9 cellular contexts compared by ENCODE assay signal in genomic region chr10:131943021-131943814, GRCh38. TPM values are rescaled to one million over a fixed set of nuclear protein-coding genes. Genes with fewer than 3 reads are reported as not detected.
A peak's percentile ranks its signal among the peaks of the same experiment; 100 is the strongest.
DNase-seq lines count a peak whose midpoint lies in the region; ATAC-seq, FAIRE-seq and TF ChIP-seq lines count a peak whose summit lies in the region.
"Had no signal": no experiment of that assay in that cellular context is flagged by ENCODE, and none has a peak within 500 bp of the region (broad histone marks: within the 10 kb centered on the region; RNA-seq: fewer than 3 reads in every experiment).

No MANE protein-coding gene starts in this region.

- POLR2A ChIA-PET in AG04449 (lab: Yijun Ruan, JAX) (interaction anchor here (0.7 to 1.3 kb wide), 3 partner anchors 11 to 42 kb away, joined by 3 read pairs; no protein-coding TSS in a partner anchor), K562 (lab: Yijun Ruan, JAX) (interaction anchor here (0.8 to 1.4 kb wide), 6 partner anchors 10 to 47 kb away, joined by 3 to 7 read pairs (median 3); no protein-coding TSS in a partner anchor)

- H3K27me3 ChIP-seq in GM23248 (replicated peaks; ENCODE audit: insufficient read depth) (no peaks in the 10 kb centered on the region), K562 (ENCODE audit: control insufficient read depth in 2 of 2, insufficient read depth in 2 of 2, low read length in 2 of 2) (no peaks in the 10 kb centered on the region)

- H3K9me3 ChIP-seq in GM23248 (ENCODE audit: low read depth) (no peaks in the 10 kb centered on the region), K562 (replicated peaks; ENCODE audit: control insufficient read depth, insufficient read depth, low read depth, low read length) (no peaks in the 10 kb centered on the region)

- no peak overlapping the region for H3K4me2 ChIP-seq in GM23248 (ENCODE audit: unreplicated experiment)
- no peak overlapping the region for H3K4me2 ChIP-seq in K562 (ENCODE audit: insufficient read depth, low read length)

- TF ChIP-seq CTCF in AG04449 (IDR thresholded peaks at IDR 0.05; ENCODE audit: insufficient read depth, low read length, missing control alignments), result peak; percentile 28
- TF ChIP-seq CTCF in K562 (IDR thresholded peaks at IDR 0.05 in 2 of 3, conservative IDR thresholded peaks at IDR 0.05 in 1 of 3; ENCODE audit: insufficient read depth in 2 of 3, low read depth in 1 of 3, low read length in 3 of 3), result peak; percentile 62 to 74 (median 64)

- H3K79me2 ChIP-seq in GM23248 (ENCODE audit: insufficient read depth), result peaks cover 29% of the 10 kb centered on the region
- 0 out of 3 replicates have a peak, but pooled peaks cover 6% of the 10 kb centered on the region for H3K79me2 ChIP-seq in K562 (ENCODE audit: control insufficient read depth, insufficient read depth, low read length)

- TF ChIP-seq RAD21 in K562 (CRISPR knock-in tag; conservative IDR thresholded peaks at IDR 0.05 in 1 of 2, IDR thresholded peaks at IDR 0.05 in 1 of 2), result peak; percentile 24 to 60; a peak in 3 of 4 replicates

- DNase-seq in AG04449 (ENCODE audit: low read depth, low spot score) (no peak), GM23248 (peak; percentile 56), K562 (ENCODE audit: extremely low read depth in 1 of 4, low spot score in 3 of 4) (peak; percentile 33 to 60 (median 50)), left colon (no peak), NCI-H2081 (lab: John Stamatoyannopoulos, UW) (no peak)

- H3K9me2 ChIP-seq in GM23248 (ENCODE audit: insufficient read depth), result no peaks in the 10 kb centered on the region

- ATAC-seq in K562 (peak; percentile 98), left colon (peak; percentile 72), GM21825 (IDR thresholded peaks at IDR 0.05; ENCODE audit: unreplicated experiment) (no peak), HG02798 (IDR thresholded peaks at IDR 0.05; ENCODE audit: poor library complexity, unreplicated experiment) (no peak), HG03095 (IDR thresholded peaks at IDR 0.05; ENCODE audit: unreplicated experiment) (no peak)

- no peak for TF ChIP-seq POLR2A in K562 (conservative IDR thresholded peaks at IDR 0.05)

- H4K20me1 ChIP-seq in GM23248 (ENCODE audit: insufficient read depth) (no peaks in the 10 kb centered on the region), K562 (replicated peaks; ENCODE audit: control insufficient read depth, insufficient read depth, low read length) (no peaks in the 10 kb centered on the region)

- no TSS peak for BruUV-seq in K562 (replicated peaks; lab: Mats Ljungman, UMichigan)

- H3K9me1 ChIP-seq in K562 (ENCODE audit: control insufficient read depth, insufficient read depth, low read length), result no peaks in the 10 kb centered on the region

- H3K4me1 ChIP-seq in GM23248 (ENCODE audit: insufficient read depth), result peaks cover 20% of the 10 kb centered on the region
- no peaks in the 10 kb centered on the region for H3K4me1 ChIP-seq in K562 (replicated peaks in 1 of 2; ENCODE audit: control insufficient read depth in 2 of 2, insufficient read depth in 2 of 2, low read length in 2 of 2)

- TF ChIP-seq EP300 in K562 (IDR thresholded peaks at IDR 0.05; ENCODE audit: low read length), result no peak

- no peak overlapping the region for H3K9ac ChIP-seq in GM23248
- no peak overlapping the region for H3K9ac ChIP-seq in K562 (ENCODE audit: insufficient read depth in 1 of 2, low read depth in 2 of 2, low read length in 2 of 2)

- intact Hi-C loops in K562 (cut with micrococcal nuclease), result loop anchor here (1.0 kb wide), 1 partner anchor 58 kb away; no protein-coding TSS in a partner anchor
- intact Hi-C loops in left colon (cut with DNase I, micrococcal nuclease), result no loop called here

- in situ Hi-C loops in GM23248 (cut with MboI), result no loop called here
- in situ Hi-C loops in K562 (cut with MboI), result no loop called here

- CTCF ChIA-PET in AG04449 (lab: Yijun Ruan, JAX), result interaction anchor here (0.6 to 1.7 kb wide), 5 partner anchors 10 to 199 kb away, joined by 3 to 5 read pairs (median 4); no protein-coding TSS in a partner anchor
- CTCF ChIA-PET in K562 (lab: Yijun Ruan, JAX; ENCODE audit: low intra/inter-chr PET ratio), result interaction anchor here (0.7 to 0.9 kb wide), 3 partner anchors 22 to 58 kb away, joined by 3 to 5 read pairs (median 3); no protein-coding TSS in a partner anchor

- peaks cover 20% of the 10 kb centered on the region for H3F3A ChIP-seq in GM23248 (ENCODE audit: insufficient read depth)

- H2AFZ ChIP-seq in GM23248, result no peak overlapping the region
- H2AFZ ChIP-seq in K562 (ENCODE audit: low read depth, low read length), result no peak overlapping the region

- H3K36me3 ChIP-seq in GM23248 (ENCODE audit: low read depth) (peaks cover 8% of the 10 kb centered on the region; the same call in 1 of the 2 replicates), K562 (ENCODE audit: control insufficient read depth, insufficient read depth, low read length) (peaks cover 95% of the 10 kb centered on the region; the same call in 2 of the 3 replicates)

- H3K4me3 ChIP-seq in AG04449 (ENCODE audit: low read depth, low read length) (no peak overlapping the region), GM23248 (no peak overlapping the region), K562 (no peak overlapping the region)

- 70 to 71% methylated on average over 11 of the region's 11 CpGs for WGBS in GM23248 (ENCODE audit: low coverage in 1 of 2, low lambda C conversion rate in 2 of 2, missing lambda C conversion rate in 2 of 2), 2 experiments
- 76% methylated on average over 11 of the region's 11 CpGs for WGBS in K562 (ENCODE audit: insufficient coverage, low coverage, missing lambda C conversion rate)

- no peak overlapping the region for H3K27ac ChIP-seq in GM23248
- H3K27ac ChIP-seq in K562 (ENCODE audit: extremely low read depth, low read depth, low read length), result no peak overlapping the region

- FAIRE-seq in K562 (lab: Jason Lieb, UNC), result no peak
- FAIRE-seq: GM18507 had no signal

TF ChIP-seq in K562, 482 proteins besides CTCF, POLR2A, EP300 and RAD21 (continues in another document):
- TF ChIP-seq RBM17 (IDR thresholded peaks at IDR 0.05; ENCODE audit: borderline replicate concordance, low read depth, low read length), result no peak
- TF ChIP-seq POLR2AphosphoS5 (IDR thresholded peaks at IDR 0.05; ENCODE audit: control insufficient read depth, insufficient read depth, low read depth, low read length), result 0 out of 2 replicates have a peak, but pooled peaks have one; percentile 24
- TF ChIP-seq PTTG1 (tag; IDR thresholded peaks at IDR 0.05; ENCODE audit: low read depth), result no peak
- TF ChIP-seq SOX6 (IDR thresholded peaks at IDR 0.05), result 0 out of 2 replicates have a peak, but pooled peaks have one; percentile 19
- no peak for TF ChIP-seq ZNF76 (CRISPR knock-in tag; IDR thresholded peaks at IDR 0.05; ENCODE audit: borderline replicate concordance)
- TF ChIP-seq SMC3 (conservative IDR thresholded peaks at IDR 0.05; ENCODE audit: insufficient read depth, low read depth, low read length), result peak; percentile 43
- TF ChIP-seq MAZ (CRISPR knock-in tag; conservative IDR thresholded peaks at IDR 0.05 in 1 of 2, IDR thresholded peaks at IDR 0.05 in 1 of 2), result peak in 1 of 2 experiments; percentile 48; a peak in 2 of 4 replicates

RNA-seq across cellular contexts. Expression of gene BNIP3, which starts 38.5 kb away (rescaled TPM):
- total RNA-seq in GM23248 (2014; rRNA removed; shearing (Covaris generic)), result 283 and 423 TPM in 2 replicates
- polyA plus RNA-seq in GM23248 (2016; fragmentation: Nextera tagmentation; extraction: Ambion mirVana) (370 and 384 TPM in 2 replicates), K562 (2011; rRNA removed) (119 and 124 TPM in 2 replicates), K562 (2014; fragmentation: Illumina TruSeq; extraction: Trizol) (46.9 and 54.9 TPM in 2 replicates), K562 (2014; fragmentation: Nextera tagmentation; extraction: Ambion mirVana) (10 to 100 TPM in 1 of 2 experiments, 1 to 10 TPM in 1; 9.2 to 10.7 TPM), K562 (2014; rRNA removed) (68.9 and 75.9 TPM in 2 replicates)
- total RNA-seq in K562 (2011; cell fraction: chromatin; rRNA removed; ENCODE audit: low replicate concordance), result 61.4 and 70.7 TPM in 2 replicates
- 53.2 and 63.7 TPM in 2 replicates for total RNA-seq in K562 (2011; cell fraction: nucleolus; rRNA removed)
- total RNA-seq in K562 (2011; cell fraction: nucleoplasm; rRNA removed), result 62.1 and 64.4 TPM in 2 replicates
- total RNA-seq in K562 (2014; rRNA removed) (76.1 and 83.0 TPM in 2 replicates), K562 (2014; rRNA removed; fragmentation: Illumina TruSeq; extraction: Trizol) (39.7 and 40.7 TPM in 2 replicates), K562 (2015; rRNA removed; fragmentation: Illumina TruSeq; extraction: Trizol) (25.0 and 25.9 TPM in 2 replicates), K562 (2021) (41.7 and 42.2 TPM in 2 replicates), left colon (1 to 10 TPM; 4.7 to 9.4 TPM)
- polyA plus RNA-seq in K562 (2011; cell fraction: cytosol; rRNA removed), result 114 and 117 TPM in 2 replicates
- polyA plus RNA-seq in K562 (2011; cell fraction: nucleus; rRNA removed), result 136 and 157 TPM in 2 replicates
- polyA plus RNA-seq in K562 (2012), result 28.7 and 29.5 TPM in 2 replicates
- polyA minus RNA-seq in K562 (2011; rRNA and poly(A)+ RNA removed), result 42.4 and 53.7 TPM in 2 replicates
- 32.0 and 69.4 TPM in 2 replicates for polyA minus RNA-seq in K562 (2011; cell fraction: cytosol; rRNA and poly(A)+ RNA removed)
- polyA minus RNA-seq in K562 (2011; cell fraction: nucleus; rRNA and poly(A)+ RNA removed), result 33.0 and 56.2 TPM in 2 replicates

RNA-seq across cellular contexts. Expression of gene PPP2R2D, which starts 42.4 kb away (rescaled TPM):
- 14.7 and 26.2 TPM in 2 replicates for total RNA-seq in GM23248 (2014; rRNA removed; shearing (Covaris generic))
- 18.5 and 21.3 TPM in 2 replicates for polyA plus RNA-seq in GM23248 (2016; fragmentation: Nextera tagmentation; extraction: Ambion mirVana)
- 76.3 and 99.7 TPM in 2 replicates for total RNA-seq in K562 (2011; cell fraction: chromatin; rRNA removed; ENCODE audit: low replicate concordance)
- total RNA-seq in K562 (2011; cell fraction: nucleolus; rRNA removed), result 34.7 and 41.2 TPM in 2 replicates
- 42.2 and 48.0 TPM in 2 replicates for total RNA-seq in K562 (2011; cell fraction: nucleoplasm; rRNA removed)
- total RNA-seq in K562 (2014; rRNA removed), result 26.8 and 28.0 TPM in 2 replicates
- total RNA-seq in K562 (2014; rRNA removed; fragmentation: Illumina TruSeq; extraction: Trizol), result 22.2 and 23.9 TPM in 2 replicates
- total RNA-seq in K562 (2015; rRNA removed; fragmentation: Illumina TruSeq; extraction: Trizol), result 32.0 and 32.5 TPM in 2 replicates
- total RNA-seq in K562 (2021), result 29.9 and 31.3 TPM in 2 replicates
- 31.2 and 37.0 TPM in 2 replicates for polyA plus RNA-seq in K562 (2011; rRNA removed)
- 30.3 TPM in 2 replicates for polyA plus RNA-seq in K562 (2011; cell fraction: cytosol; rRNA removed)
- 59.2 and 67.7 TPM in 2 replicates for polyA plus RNA-seq in K562 (2011; cell fraction: nucleus; rRNA removed)
- polyA plus RNA-seq in K562 (2012), result 25.0 and 26.8 TPM in 2 replicates
- 23.6 and 26.8 TPM in 2 replicates for polyA plus RNA-seq in K562 (2014; fragmentation: Illumina TruSeq; extraction: Trizol)
- 1 to 10 TPM; 1.9 to 5.1 TPM for polyA plus RNA-seq in K562 (2014; fragmentation: Nextera tagmentation; extraction: Ambion mirVana)
- 35.1 and 35.6 TPM in 2 replicates for polyA plus RNA-seq in K562 (2014; rRNA removed)
- polyA minus RNA-seq in K562 (2011; rRNA and poly(A)+ RNA removed), result 35.7 and 36.8 TPM in 2 replicates
- 19.0 and 19.1 TPM in 2 replicates for polyA minus RNA-seq in K562 (2011; cell fraction: cytosol; rRNA and poly(A)+ RNA removed)
- polyA minus RNA-seq in K562 (2011; cell fraction: nucleus; rRNA and poly(A)+ RNA removed), result 24.1 and 29.9 TPM in 2 replicates
- total RNA-seq in left colon, result 10 to 100 TPM; 28.5 to 30.2 TPM

Comparison
In these comparisons a context has a peak if more than half of its experiments do, and no peak if none do; other contexts are left out.
1. DNase-seq: peak in GM23248 (single experiment) and K562 (4 of 4); none in AG04449 (single experiment), left colon (0 of 2) and NCI-H2081 (0 of 2).
2. ATAC-seq: peak in K562 (single experiment) and left colon (single experiment); none in GM21825 (single experiment), HG02798 (single experiment) and HG03095 (single experiment).